In genomic region chr17:1275962-1276736, GRCh38 we compare ENCODE assay signal across 8 cellular contexts. TPM values are rescaled to one million over a fixed set of nuclear protein-coding genes. Genes with fewer than 3 reads are reported as not detected.
DNase-seq lines count a peak whose midpoint lies in the region; ATAC-seq and TF ChIP-seq lines count a peak whose summit lies in the region.

No MANE protein-coding gene starts in this region.

- H3K4me1 Mint-ChIP-seq in activated T-helper 17 cell treated with anti-CD3 and anti-CD28 coated beads, Interleukin-2, amount 50 U/mL, for 72 hours: peaks cover 5% of the 10 kb centered on the region

- no peak for TF ChIP-seq POLR2A in Peyer's patch (IDR thresholded peaks at IDR 0.05)
- no peak for TF ChIP-seq POLR2A in gastroesophageal sphincter (IDR thresholded peaks at IDR 0.05)
- TF ChIP-seq POLR2A in prostate gland (IDR thresholded peaks at IDR 0.05): no peak

- H3K27me3 Mint-ChIP-seq in activated T-helper 17 cell treated with anti-CD3 and anti-CD28 coated beads, Interleukin-2, amount 50 U/mL, for 72 hours: peaks cover 6% of the 10 kb centered on the region

- no peak overlapping the region for H3K27ac ChIP-seq in Peyer's patch
- H3K27ac ChIP-seq in gastroesophageal sphincter: no peak overlapping the region
- no peak overlapping the region for H3K27ac ChIP-seq in prostate gland

- H3K4me1 ChIP-seq in Peyer's patch (peaks cover 0 to 5% (median 0%) of the 10 kb centered on the region in 4 donors), gastroesophageal sphincter (peaks cover 0 to 10% (median 3%) of the 10 kb centered on the region in 3 donors), prostate gland (replicated peaks) (no peaks in the 10 kb centered on the region)

- no peaks in the 10 kb centered on the region for H3K36me3 Mint-ChIP-seq in activated T-helper 17 cell treated with anti-CD3 and anti-CD28 coated beads, Interleukin-2, amount 50 U/mL, for 72 hours (ENCODE audit: low read depth)

- TF ChIP-seq CTCF in Peyer's patch (IDR thresholded peaks at IDR 0.05): peak; percentile 48 to 83 (median 65)
- peak in 3 of 4 experiments; percentile 69 to 86 (median 71) for TF ChIP-seq CTCF in gastroesophageal sphincter (IDR thresholded peaks at IDR 0.05)
- peak; percentile 57 to 80 (median 66) for TF ChIP-seq CTCF in prostate gland (IDR thresholded peaks at IDR 0.05)

- peaks cover 0 to 5% of the 10 kb centered on the region in 2 donors for H3K27me3 ChIP-seq in Peyer's patch
- peaks cover 60% of the 10 kb centered on the region for H3K27me3 ChIP-seq in gastroesophageal sphincter
- H3K27me3 ChIP-seq in prostate gland (replicated peaks; ENCODE audit: insufficient read depth): no peaks in the 10 kb centered on the region

- TF ChIP-seq EP300 in gastroesophageal sphincter (IDR thresholded peaks at IDR 0.05): no peak

- H3K36me3 ChIP-seq in Peyer's patch (no peaks in the 10 kb centered on the region), gastroesophageal sphincter (no peaks in the 10 kb centered on the region), prostate gland (no peaks in the 10 kb centered on the region)

- H3K9me3 Mint-ChIP-seq in activated T-helper 17 cell treated with anti-CD3 and anti-CD28 coated beads, Interleukin-2, amount 50 U/mL, for 72 hours: no peaks in the 10 kb centered on the region

- DNase-seq in SIG-M5 treated with dmso at 0.1 percent for 504 hours (lab: John Stamatoyannopoulos, UW; ENCODE audit: unreplicated experiment) (peak; percentile 35), SIG-M5 (lab: John Stamatoyannopoulos, UW) (no peak), Peyer's patch (peak; percentile 76 to 87 (median 76)), prostate gland (ENCODE audit: low spot score) (peak; percentile 45), NCI-H524 treated with DMSO at 0.1 percent for 48 hours (lab: John Stamatoyannopoulos, UW) (no peak)

- intact Hi-C loops in prostate gland (cut with DNase I): loop anchor here (5.0 kb wide), 1 partner anchor 61 kb away; no protein-coding TSS in a partner anchor

- peak overlapping the region; percentile 20 for H3K4me3 Mint-ChIP-seq in activated T-helper 17 cell treated with anti-CD3 and anti-CD28 coated beads, Interleukin-2, amount 50 U/mL, for 72 hours

- H3K9me3 ChIP-seq in Peyer's patch (no peaks in the 10 kb centered on the region), gastroesophageal sphincter (no peaks in the 10 kb centered on the region), prostate gland (no peaks in the 10 kb centered on the region)

- WGBS in gastroesophageal sphincter (ENCODE audit: low coverage in 1 of 2), 2 donors: 5 to 11% methylated on average over 2 to 18 of the region's 28 CpGs
- 29% methylated on average over 28 of the region's 28 CpGs for WGBS in prostate gland

- ATAC-seq in activated T-helper 17 cell treated with anti-CD3 and anti-CD28 coated beads, Interleukin-2, amount 50 U/mL, for 72 hours (replicated peaks): peak; percentile 92
- peak; percentile 63 for ATAC-seq in gastroesophageal sphincter
- no peak for ATAC-seq in HG03469 (IDR thresholded peaks at IDR 0.05; ENCODE audit: unreplicated experiment)

- no peak overlapping the region for H3K4me3 ChIP-seq in Peyer's patch
- no peak overlapping the region for H3K4me3 ChIP-seq in gastroesophageal sphincter
- H3K4me3 ChIP-seq in prostate gland: no peak overlapping the region

- peak overlapping the region; percentile 33 for H3K27ac Mint-ChIP-seq in activated T-helper 17 cell treated with anti-CD3 and anti-CD28 coated beads, Interleukin-2, amount 50 U/mL, for 72 hours

RNA-seq across cellular contexts. Expression of gene TRARG1, which starts 3.3 kb away (rescaled TPM):
- total RNA-seq in Peyer's patch (under 1 TPM in 2 of 4 donors, not detected in 2; 0.35 to 0.40 TPM), gastroesophageal sphincter (1 to 10 TPM in 1 of 4 donors, under 1 TPM in 1, not detected in 2; 0.23 to 1.2 TPM), prostate gland (under 1 TPM in 1 of 2 donors, not detected in 1; 0.40 TPM)
- total RNA-seq in activated T-helper 17 cell treated with anti-CD3 and anti-CD28 coated beads, Interleukin-2, amount 50 U/mL, for 72 hours: under 1 TPM; 0.06 to 0.08 TPM

RNA-seq across cellular contexts. Expression of gene BHLHA9, which starts 5.9 kb away (rescaled TPM):
- total RNA-seq in Peyer's patch (not detected), gastroesophageal sphincter (not detected), prostate gland (not detected)
- total RNA-seq in activated T-helper 17 cell treated with anti-CD3 and anti-CD28 coated beads, Interleukin-2, amount 50 U/mL, for 72 hours: not detected

Comparison
In these comparisons a context has a peak if more than half of its experiments do, and no peak if none do; other contexts are left out.
1. DNase-seq: peak in SIG-M5 treated with dmso at 0.1 percent for 504 hours (single experiment), Peyer's patch (3 of 3) and prostate gland (single experiment); none in SIG-M5 (single experiment) and NCI-H524 treated with DMSO at 0.1 percent for 48 hours (single experiment).
2. Peak in every context shown above with its lines, with median percentiles within 50 percentile points of each other: CTCF ChIP-seq.